Comparison of ENCODE assay signal across 1 cellular context in genomic region chr17:61155590-61156181, GRCh38.
TF ChIP-seq lines count a peak whose summit lies in the region.

No MANE protein-coding gene starts in this region.

TF ChIP-seq in WTC11, 78 proteins besides CTCF, POLR2A, EP300 and RAD21 (continued from another document):
- TF ChIP-seq, protein P1, sequence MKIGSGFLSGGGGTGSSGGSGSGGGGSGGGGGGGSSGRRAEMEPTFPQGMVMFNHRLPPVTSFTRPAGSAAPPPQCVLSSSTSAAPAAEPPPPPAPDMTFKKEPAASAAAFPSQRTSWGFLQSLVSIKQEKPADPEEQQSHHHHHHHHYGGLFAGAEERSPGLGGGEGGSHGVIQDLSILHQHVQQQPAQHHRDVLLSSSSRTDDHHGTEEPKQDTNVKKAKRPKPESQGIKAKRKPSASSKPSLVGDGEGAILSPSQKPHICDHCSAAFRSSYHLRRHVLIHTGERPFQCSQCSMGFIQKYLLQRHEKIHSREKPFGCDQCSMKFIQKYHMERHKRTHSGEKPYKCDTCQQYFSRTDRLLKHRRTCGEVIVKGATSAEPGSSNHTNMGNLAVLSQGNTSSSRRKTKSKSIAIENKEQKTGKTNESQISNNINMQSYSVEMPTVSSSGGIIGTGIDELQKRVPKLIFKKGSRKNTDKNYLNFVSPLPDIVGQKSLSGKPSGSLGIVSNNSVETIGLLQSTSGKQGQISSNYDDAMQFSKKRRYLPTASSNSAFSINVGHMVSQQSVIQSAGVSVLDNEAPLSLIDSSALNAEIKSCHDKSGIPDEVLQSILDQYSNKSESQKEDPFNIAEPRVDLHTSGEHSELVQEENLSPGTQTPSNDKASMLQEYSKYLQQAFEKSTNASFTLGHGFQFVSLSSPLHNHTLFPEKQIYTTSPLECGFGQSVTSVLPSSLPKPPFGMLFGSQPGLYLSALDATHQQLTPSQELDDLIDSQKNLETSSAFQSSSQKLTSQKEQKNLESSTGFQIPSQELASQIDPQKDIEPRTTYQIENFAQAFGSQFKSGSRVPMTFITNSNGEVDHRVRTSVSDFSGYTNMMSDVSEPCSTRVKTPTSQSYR (CRISPR knock-in tag; IDR thresholded peaks at IDR 0.05) = no peak
- TF ChIP-seq SMAD3 (CRISPR knock-in tag; IDR thresholded peaks at IDR 0.05; ENCODE audit: borderline replicate concordance) = no peak
- TF ChIP-seq E2F4 (CRISPR knock-in tag; IDR thresholded peaks at IDR 0.05; ENCODE audit: borderline replicate concordance, low read depth) = no peak
- TF ChIP-seq HMGXB4 (CRISPR knock-in tag; IDR thresholded peaks at IDR 0.05) = no peak
- TF ChIP-seq, protein P2, sequence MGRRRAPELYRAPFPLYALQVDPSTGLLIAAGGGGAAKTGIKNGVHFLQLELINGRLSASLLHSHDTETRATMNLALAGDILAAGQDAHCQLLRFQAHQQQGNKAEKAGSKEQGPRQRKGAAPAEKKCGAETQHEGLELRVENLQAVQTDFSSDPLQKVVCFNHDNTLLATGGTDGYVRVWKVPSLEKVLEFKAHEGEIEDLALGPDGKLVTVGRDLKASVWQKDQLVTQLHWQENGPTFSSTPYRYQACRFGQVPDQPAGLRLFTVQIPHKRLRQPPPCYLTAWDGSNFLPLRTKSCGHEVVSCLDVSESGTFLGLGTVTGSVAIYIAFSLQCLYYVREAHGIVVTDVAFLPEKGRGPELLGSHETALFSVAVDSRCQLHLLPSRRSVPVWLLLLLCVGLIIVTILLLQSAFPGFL (CRISPR knock-in tag; IDR thresholded peaks at IDR 0.05; ENCODE audit: borderline replicate concordance) = no peak
- TF ChIP-seq FOXJ3 (CRISPR knock-in tag; IDR thresholded peaks at IDR 0.05; ENCODE audit: borderline replicate concordance) = no peak
- no peak for TF ChIP-seq ZNF317 (CRISPR knock-in tag; IDR thresholded peaks at IDR 0.05; ENCODE audit: borderline replicate concordance, low read depth)
